Comparison of ENCODE assay signal across 8 cellular contexts in the genomic region with DNA sequence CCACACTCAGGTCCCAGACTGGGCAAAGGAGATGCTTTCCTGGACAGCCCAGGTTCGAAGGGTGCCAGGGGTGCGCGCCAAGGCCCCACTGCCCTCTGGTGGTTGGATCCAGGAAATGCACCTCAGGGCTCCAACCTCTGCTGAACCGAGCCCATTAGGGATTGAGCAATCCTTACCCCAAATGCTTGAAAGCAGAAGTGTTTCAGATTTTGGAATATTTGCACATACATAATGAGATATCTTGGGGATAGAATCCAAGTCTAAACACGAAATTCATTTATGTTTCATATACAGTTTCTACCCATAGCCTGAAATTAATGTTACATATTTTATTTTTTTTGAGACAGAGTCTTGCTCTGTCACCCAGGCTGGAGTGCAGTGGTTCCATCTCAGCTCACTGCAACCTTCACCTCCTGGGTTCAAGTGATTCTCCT. TPM values are rescaled to one million over a fixed set of nuclear protein-coding genes. Genes with fewer than 3 reads are reported as not detected.
DNase-seq lines count a peak whose midpoint lies in the region; ATAC-seq, FAIRE-seq and TF ChIP-seq lines count a peak whose summit lies in the region.

No MANE protein-coding gene starts in this region.

- H3K27me3 ChIP-seq in AG04450 (ENCODE audit: control insufficient read depth, insufficient read depth, low read length), result no peaks in the 10 kb centered on the region

- H3K27ac ChIP-seq in AG04450 (ENCODE audit: low read depth, low read length), result no peak overlapping the region

- peak; percentile 68 for ATAC-seq in WTC11
- ATAC-seq in HG03108 (IDR thresholded peaks at IDR 0.05; ENCODE audit: unreplicated experiment), result no peak

- peak; percentile 44 for DNase-seq in AG04450 (ENCODE audit: low read depth, low spot score)
- DNase-seq in GM18507 (ENCODE audit: extremely low spot score, insufficient read length, low read depth), result peak; percentile 64
- peak; percentile 72 for DNase-seq in NCI-H2171 treated with DMSO at 0.1 percent for 48 hours (lab: John Stamatoyannopoulos, UW)
- DNase-seq in WTC11 (ENCODE audit: low spot score), result peak; percentile 84
- DNase-seq in cardiac fibroblast (ENCODE audit: low read depth in 2 of 2), result peak; percentile 85 to 86
- DNase-seq in kidney glomerular epithelial cell (lab: John Stamatoyannopoulos, UW), result peak; percentile 75
- DNase-seq in stimulated activated CD4-positive, alpha-beta T cell treated with anti-CD3 and anti-CD28 coated beads, Interleukin-4, amount 100 ng/mL, for 24 hours, result peak; percentile 78

- no peaks in the 10 kb centered on the region for H3K9me3 ChIP-seq in AG04450 (ENCODE audit: control insufficient read depth, insufficient read depth, low read length)

- CTCF ChIA-PET in AG04450 (lab: Charles Lee) (interaction anchor here (0.5 to 13.2 kb wide), 32 partner anchors 9 to 627 kb away, joined by 3 to 348 read pairs (median 4); partner anchors contain the start of gene SLC9A1), WTC11 (lab: Charles Lee) (interaction anchor here (0.5 to 12.6 kb wide), 35 partner anchors 10 to 294 kb away, joined by 3 to 636 read pairs (median 5); partner anchors contain the start of genes GPATCH3 and TRNP1)

- H3K9me3 Mint-ChIP-seq in WTC11, result no peaks in the 10 kb centered on the region

- FAIRE-seq in GM18507 (lab: Jason Lieb, UNC), result peak; percentile 85

- no peaks in the 10 kb centered on the region for H3K36me3 Mint-ChIP-seq in WTC11

- POLR2A ChIA-PET in AG04450 (lab: Yijun Ruan, JAX) (interaction anchor here (1.4 kb wide), 1 partner anchor 52 kb away, joined by 5 read pairs; no protein-coding TSS in a partner anchor), WTC11 (lab: Charles Lee) (interaction anchor here (0.5 to 1.6 kb wide), 2 partner anchors 51 to 53 kb away, joined by 4 to 5 read pairs; no protein-coding TSS in a partner anchor)

- peak; percentile 97 for TF ChIP-seq CTCF in AG04450 (IDR thresholded peaks at IDR 0.05; ENCODE audit: low read depth, low read length)
- peak; percentile 99 for TF ChIP-seq CTCF in WTC11 (IDR thresholded peaks at IDR 0.05)
- TF ChIP-seq CTCF in cardiac fibroblast (IDR thresholded peaks at IDR 0.05; ENCODE audit: low read depth, low read length), result peak; percentile 96

- H3K27ac Mint-ChIP-seq in WTC11, result no peak overlapping the region

- H3K4me3 ChIP-seq in AG04450 (ENCODE audit: low read depth, low read length) (no peak overlapping the region), cardiac fibroblast (replicated peaks in 1 of 2; ENCODE audit: low read depth in 2 of 2, low read length in 2 of 2) (no peak overlapping the region)

- peaks cover 27% of the 10 kb centered on the region for H3K4me1 Mint-ChIP-seq in WTC11

- H3K27me3 Mint-ChIP-seq in WTC11 (ENCODE audit: low read depth), result no peaks in the 10 kb centered on the region; the same call in 1 of the 2 replicates

- H3K4me3 Mint-ChIP-seq in WTC11, result no peak overlapping the region

TF ChIP-seq in WTC11, 78 proteins besides CTCF, POLR2A, EP300 and RAD21:
- TF ChIP-seq USF1 (CRISPR knock-in tag; IDR thresholded peaks at IDR 0.05), result no peak
- TF ChIP-seq TEAD1 (CRISPR knock-in tag; IDR thresholded peaks at IDR 0.05), result 0 out of 2 replicates have a peak, but pooled peaks have one; percentile 65
- no peak for TF ChIP-seq CDX4 (CRISPR knock-in tag; IDR thresholded peaks at IDR 0.05; ENCODE audit: borderline replicate concordance)
- no peak for TF ChIP-seq PRRX2 (CRISPR knock-in tag; IDR thresholded peaks at IDR 0.05)
- TF ChIP-seq MAX (CRISPR knock-in tag; IDR thresholded peaks at IDR 0.05), result 0 out of 2 replicates have a peak, but pooled peaks have one; percentile 27
TF ChIP-seq in WTC11: peak in this region for 2.

RNA-seq across cellular contexts. Expression of gene SLC9A1, which starts 57.4 kb away (rescaled TPM):
- 10.8 and 16.4 TPM in 2 replicates for polyA plus RNA-seq in AG04450 (2011; rRNA removed)
- 13.9 and 16.0 TPM in 2 replicates for polyA minus RNA-seq in AG04450 (2011; rRNA and poly(A)+ RNA removed)
- 22.0 to 25.1 TPM (median 22.5 TPM) in 3 replicates for total RNA-seq in WTC11 (2021)
